ENCODE assay signal across 1 cellular context in genomic region chr12:31906581-31907286, GRCh38.
A peak's percentile ranks its signal among the peaks of the same experiment; 100 is the strongest.
TF ChIP-seq lines count a peak whose summit lies in the region.

No MANE protein-coding gene starts in this region.

TF ChIP-seq in HEK293, 187 proteins besides CTCF, POLR2A, EP300 and RAD21 (continued from another document):
- TF ChIP-seq, protein P1, sequence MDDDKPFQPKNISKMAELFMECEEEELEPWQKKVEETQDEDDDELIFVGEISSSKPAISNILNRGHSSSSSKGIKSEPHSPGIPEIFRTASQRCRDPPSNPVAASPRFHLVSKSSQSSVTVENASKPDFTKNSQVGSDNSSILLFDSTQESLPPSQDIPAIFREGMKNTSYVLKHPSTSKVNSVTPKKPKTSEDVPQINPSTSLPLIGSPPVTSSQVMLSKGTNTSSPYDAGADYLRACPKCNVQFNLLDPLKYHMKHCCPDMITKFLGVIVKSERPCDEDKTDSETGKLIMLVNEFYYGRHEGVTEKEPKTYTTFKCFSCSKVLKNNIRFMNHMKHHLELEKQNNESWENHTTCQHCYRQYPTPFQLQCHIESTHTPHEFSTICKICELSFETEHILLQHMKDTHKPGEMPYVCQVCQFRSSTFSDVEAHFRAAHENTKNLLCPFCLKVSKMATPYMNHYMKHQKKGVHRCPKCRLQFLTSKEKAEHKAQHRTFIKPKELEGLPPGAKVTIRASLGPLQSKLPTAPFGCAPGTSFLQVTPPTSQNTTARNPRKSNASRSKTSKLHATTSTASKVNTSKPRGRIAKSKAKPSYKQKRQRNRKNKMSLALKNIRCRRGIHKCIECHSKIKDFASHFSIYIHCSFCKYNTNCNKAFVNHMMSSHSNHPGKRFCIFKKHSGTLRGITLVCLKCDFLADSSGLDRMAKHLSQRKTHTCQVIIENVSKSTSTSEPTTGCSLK (tag by site-specific recombination; IDR thresholded peaks at IDR 0.05), result no peak
- TF ChIP-seq ZNF768 (tag by site-specific recombination; IDR thresholded peaks at IDR 0.05), result no peak
- TF ChIP-seq ZBTB49 (tag by site-specific recombination; IDR thresholded peaks at IDR 0.05; ENCODE audit: low read depth), result no peak
- TF ChIP-seq SETDB1 (IDR thresholded peaks at IDR 0.05; ENCODE audit: insufficient read length, low read length), result peak; percentile 88
- TF ChIP-seq ZNF211 (tag by site-specific recombination; IDR thresholded peaks at IDR 0.05; ENCODE audit: low read depth), result no peak
- TF ChIP-seq ZNF596 (tag by site-specific recombination; IDR thresholded peaks at IDR 0.05), result no peak
